Comparison of ENCODE assay signal across 22 cellular contexts in the genomic region with DNA sequence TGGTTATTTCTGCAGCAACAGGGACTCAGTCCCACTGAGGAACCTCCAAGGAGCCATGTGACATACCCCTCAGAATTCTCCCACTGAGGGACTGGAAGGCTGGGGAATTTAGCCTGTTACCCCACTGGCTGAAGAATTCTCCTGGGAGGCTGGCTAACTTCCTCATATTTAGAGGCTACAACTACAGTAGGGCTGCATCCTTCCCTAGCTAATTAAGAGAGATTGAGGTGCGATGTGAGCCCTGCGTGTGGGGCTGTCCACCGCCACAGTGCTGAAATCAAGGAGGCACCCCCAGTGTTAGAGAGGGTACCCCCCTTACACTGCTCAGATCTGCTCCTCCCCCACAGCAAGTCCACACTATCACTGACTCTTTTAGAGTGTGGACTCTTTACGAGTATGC. TPM values are rescaled to one million over a fixed set of nuclear protein-coding genes. Genes with fewer than 3 reads are reported as not detected.
"Had no signal": no experiment of that assay in that cellular context is flagged by ENCODE, and none has a peak within 500 bp of the region (broad histone marks: within the 10 kb centered on the region; RNA-seq: fewer than 3 reads in every experiment).

No MANE protein-coding gene starts in this region.

- FAIRE-seq: frontal cortex had no signal

- H3K36me3 ChIP-seq: left ventricle myocardium inferior, tibial nerve, uterus had no signal

- ATAC-seq: activated CD4-positive, CD25-positive, alpha-beta regulatory T cell treated with anti-CD3 and anti-CD28 coated beads, Interleukin-2, amount 50 U/mL, for 24 hours; T-cell had no signal

- H3K4me1 Mint-ChIP-seq: activated naive CD8-positive, alpha-beta T cell treated with anti-CD3 and anti-CD28 coated beads, Interleukin-2, amount 10 ng/mL, durations not matched to agents 7 days and 5 days; brain; nephron progenitor cell; T-cell had no signal

- H3K4me1 ChIP-seq: left ventricle myocardium inferior, tibial nerve, uterus had no signal

- H3K27ac ChIP-seq: left ventricle myocardium inferior, tibial nerve, uterus had no signal

- H3K27ac Mint-ChIP-seq: activated naive CD8-positive, alpha-beta T cell treated with anti-CD3 and anti-CD28 coated beads, Interleukin-2, amount 10 ng/mL, durations not matched to agents 7 days and 5 days; brain; nephron progenitor cell; stimulated activated naive CD8-positive, alpha-beta T cell treated with anti-CD3 and anti-CD28 coated beads, Interleukin-15, Interleukin-2, amounts not matched to agents 100 ng/mL and 50 ng/mL, for 24 hours; T-cell had no signal

- H3K4me3 Mint-ChIP-seq: activated naive CD8-positive, alpha-beta T cell treated with anti-CD3 and anti-CD28 coated beads, Interleukin-2, amount 10 ng/mL, durations not matched to agents 7 days and 5 days; brain; nephron progenitor cell; stimulated activated naive CD8-positive, alpha-beta T cell treated with anti-CD3 and anti-CD28 coated beads, Interleukin-15, Interleukin-2, amounts not matched to agents 100 ng/mL and 50 ng/mL, for 24 hours; T-cell had no signal

- H3K9me3 ChIP-seq: left ventricle myocardium inferior, tibial nerve, uterus had no signal

- H3K27me3 ChIP-seq: tibial nerve, uterus had no signal

- H3K4me3 ChIP-seq: left ventricle myocardium inferior, tibial nerve, uterus had no signal

- H3K9me3 Mint-ChIP-seq: activated naive CD8-positive, alpha-beta T cell treated with anti-CD3 and anti-CD28 coated beads, Interleukin-2, amount 10 ng/mL, durations not matched to agents 7 days and 5 days; brain; nephron progenitor cell; stimulated activated naive CD8-positive, alpha-beta T cell treated with anti-CD3 and anti-CD28 coated beads, Interleukin-15, Interleukin-2, amounts not matched to agents 100 ng/mL and 50 ng/mL, for 24 hours; T-cell had no signal

- H3K36me3 Mint-ChIP-seq: activated naive CD8-positive, alpha-beta T cell treated with anti-CD3 and anti-CD28 coated beads, Interleukin-2, amount 10 ng/mL, durations not matched to agents 7 days and 5 days; brain; T-cell had no signal

- H3K27me3 Mint-ChIP-seq: stimulated activated naive CD8-positive, alpha-beta T cell treated with anti-CD3 and anti-CD28 coated beads, Interleukin-15, Interleukin-2, amounts not matched to agents 100 ng/mL and 50 ng/mL, for 24 hours had no signal

- DNase-seq: activated CD4-positive, alpha-beta T cell treated with anti-CD3 and anti-CD28 coated beads, Interleukin-2, amount 50 U/mL, for 1 hour; activated naive CD4-positive, alpha-beta T cell; activated naive CD8-positive, alpha-beta T cell treated with anti-CD3 and anti-CD28 coated beads, Interleukin-2, amount 10 ng/mL, durations not matched to agents 7 days and 5 days; activated T-cell treated with anti-CD3 and anti-CD28 coated beads for 4 hours; caudate nucleus; head of caudate nucleus; left ventricle myocardium inferior; nephron progenitor cell; occipital lobe; stimulated activated CD4-positive, alpha-beta T cell treated with anti-CD3 and anti-CD28 coated beads, Interleukin-12 subunit alpha, Interleukin-12 subunit beta, amount 100 ng/mL, for 4 hours; stimulated activated CD4-positive, alpha-beta T cell treated with anti-CD3 and anti-CD28 coated beads, Interleukin-1b, Interleukin-23, amount 100 ng/mL, for 48 hours; uterus had no signal

RNA-seq across cellular contexts. Expression of gene NLRP10, which starts 43.0 kb away (rescaled TPM):
- total RNA-seq: activated naive CD8-positive, alpha-beta T cell treated with anti-CD3 and anti-CD28 coated beads, Interleukin-2, amount 10 ng/mL, durations not matched to agents 7 days and 5 days; dermis microvascular lymphatic vessel endothelial cell; epithelial cell of proximal tubule; frontal cortex; kidney epithelial cell; left ventricle myocardium inferior; occipital lobe; posterior vena cava; T-cell; uterus had no signal
